Comparison of ENCODE assay signal across 17 cellular contexts in the genomic region with DNA sequence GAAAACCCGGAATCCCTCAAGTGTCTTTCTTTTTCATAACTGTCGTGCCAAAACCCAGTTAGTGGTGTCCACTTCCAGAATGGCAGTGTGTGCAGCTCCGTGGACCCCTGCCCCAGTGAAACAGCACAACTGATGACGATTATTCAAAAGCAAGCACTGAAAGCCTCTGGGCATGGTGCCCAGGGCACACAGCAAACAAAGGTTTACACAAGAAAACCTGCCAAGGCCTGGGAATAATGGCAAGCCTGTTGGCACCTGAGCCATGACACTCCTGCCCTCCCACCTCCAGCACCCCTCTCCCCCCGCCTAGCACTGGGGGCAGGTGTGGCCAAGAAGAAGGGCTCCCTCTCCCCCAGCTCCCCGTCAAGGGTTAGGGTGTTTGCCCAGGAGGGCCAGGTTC. TPM values are rescaled to one million over a fixed set of nuclear protein-coding genes. Genes with fewer than 3 reads are reported as not detected.
DNase-seq lines count a peak whose midpoint lies in the region; ATAC-seq and TF ChIP-seq lines count a peak whose summit lies in the region.
"Had no signal": no experiment of that assay in that cellular context is flagged by ENCODE, and none has a peak within 500 bp of the region (broad histone marks: within the 10 kb centered on the region; RNA-seq: fewer than 3 reads in every experiment).

No MANE protein-coding gene starts in this region.

- peak overlapping the region in 9 of 11 experiments; percentile 13 to 99 (median 96); a peak in 16 of 22 replicates for H3K4me2 ChIP-seq in BLaER1 treated with 17β-estradiol and CSF1 and Interleukin-3, amounts not matched to agents 10 nM and 100 nM

- H3K27ac ChIP-seq in BLaER1 treated with 17β-estradiol and CSF1 and Interleukin-3, amounts not matched to agents 10 nM and 100 nM, result 0 out of 22 replicates have a peak overlapping the region, but pooled peaks of 1 of the 11 experiments have one; percentile 15
- no peak overlapping the region for H3K27ac ChIP-seq in right lobe of liver
- no peak overlapping the region for H3K27ac ChIP-seq in SJCRH30
- no peak overlapping the region for H3K27ac ChIP-seq in breast epithelium
- H3K27ac ChIP-seq: neutrophil had no signal

- DNase-seq in LNCaP clone FGC (ENCODE audit: low read depth) (peak; percentile 90), NCI-H774 (lab: John Stamatoyannopoulos, UW) (peak; percentile 42), right lobe of liver (peak; percentile 80 to 87 (median 85)), SJCRH30 (no peak), breast epithelium (ENCODE audit: low spot score in 2 of 2) (no peak), H7 (no peak)
- DNase-seq: activated naive CD4-positive, alpha-beta T cell treated with anti-CD3 and anti-CD28 coated beads for 36 hours; effector memory CD8-positive, alpha-beta T cell; Kasumi-1; NCI-H2227 treated with DMSO at 0.1 percent for 48 hours; SW 1271 had no signal

- ATAC-seq in right lobe of liver (peak; percentile 45 to 69 (median 64)), HG03571 (IDR thresholded peaks at IDR 0.05; ENCODE audit: unreplicated experiment) (no peak)
- ATAC-seq: effector memory CD8-positive, alpha-beta T cell; WTC11 had no signal

- peak overlapping the region in 7 of 11 experiments; percentile 8 to 88 (median 31); a peak in 7 of 22 replicates for H3K9ac ChIP-seq in BLaER1 treated with 17β-estradiol and CSF1 and Interleukin-3, amounts not matched to agents 10 nM and 100 nM

- H3K4me3 ChIP-seq in BLaER1 treated with 17β-estradiol and CSF1 and Interleukin-3, amounts not matched to agents 10 nM and 100 nM, result no peak overlapping the region
- peak overlapping the region; percentile 30 for H3K4me3 ChIP-seq in LNCaP clone FGC (ENCODE audit: low read depth, low read length)
- no peak overlapping the region for H3K4me3 ChIP-seq in right lobe of liver
- H3K4me3 ChIP-seq in SJCRH30, result no peak overlapping the region
- no peak overlapping the region for H3K4me3 ChIP-seq in breast epithelium
- H3K4me3 ChIP-seq in H7 (ENCODE audit: insufficient read depth, low read depth, low read length), result no peak overlapping the region

- no peak for TF ChIP-seq POLR2A in right lobe of liver (IDR thresholded peaks at IDR 0.05)
- TF ChIP-seq POLR2A in breast epithelium (IDR thresholded peaks at IDR 0.05), result no peak

- no peaks in the 10 kb centered on the region for H3K27me3 ChIP-seq in BLaER1 treated with 17β-estradiol and CSF1 and Interleukin-3, amounts not matched to agents 10 nM and 100 nM
- H3K27me3 ChIP-seq in right lobe of liver (no peaks in the 10 kb centered on the region), SJCRH30 (no peaks in the 10 kb centered on the region), breast epithelium (no peaks in the 10 kb centered on the region), H7 (ENCODE audit: control insufficient read depth, insufficient read depth, low read length) (no peaks in the 10 kb centered on the region)
- H3K27me3 ChIP-seq: neutrophil had no signal

- 22% methylated on average over 4 of the region's 6 CpGs for WGBS in right lobe of liver (ENCODE audit: insufficient coverage, low coverage, low lambda C conversion rate, missing lambda C conversion rate)

- H4K20me1 ChIP-seq in BLaER1 treated with 17β-estradiol and CSF1 and Interleukin-3, amounts not matched to agents 10 nM and 100 nM, result peaks cover 16 to 64% (median 58%) of the 10 kb centered on the region in 11 experiments; a peak in 21 of 22 replicates

- peaks cover 0 to 61% (median 40%) of the 10 kb centered on the region in 11 experiments; a peak in 12 of 22 replicates for H3K36me3 ChIP-seq in BLaER1 treated with 17β-estradiol and CSF1 and Interleukin-3, amounts not matched to agents 10 nM and 100 nM
- no peaks in the 10 kb centered on the region for H3K36me3 ChIP-seq in right lobe of liver
- H3K36me3 ChIP-seq in SJCRH30, result peaks cover 28% of the 10 kb centered on the region
- H3K36me3 ChIP-seq in breast epithelium, result no peaks in the 10 kb centered on the region
- peaks cover 34% of the 10 kb centered on the region for H3K36me3 ChIP-seq in H7 (replicated peaks; ENCODE audit: control insufficient read depth, insufficient read depth, low read length)

- TF ChIP-seq CTCF in LNCaP clone FGC (IDR thresholded peaks at IDR 0.05; ENCODE audit: control insufficient read depth, extremely low read depth, insufficient read depth) (no peak), right lobe of liver (IDR thresholded peaks at IDR 0.05) (no peak), breast epithelium (IDR thresholded peaks at IDR 0.05) (no peak)

- no peaks in the 10 kb centered on the region for H3K9me3 ChIP-seq in BLaER1 treated with 17β-estradiol and CSF1 and Interleukin-3, amounts not matched to agents 10 nM and 100 nM (replicated peaks in 1 of 11)
- no peaks in the 10 kb centered on the region for H3K9me3 ChIP-seq in right lobe of liver
- no peaks in the 10 kb centered on the region for H3K9me3 ChIP-seq in SJCRH30 (replicated peaks)
- H3K9me3 ChIP-seq in breast epithelium, result no peaks in the 10 kb centered on the region
- H3K9me3 ChIP-seq: neutrophil had no signal

- intact Hi-C loops in right lobe of liver (cut with DNase I) (no loop called here), breast epithelium (cut with DNase I; ENCODE audit: low total_unique reads) (no loop called here)

- peaks cover 50 to 94% (median 92%) of the 10 kb centered on the region in 10 experiments for H3K4me1 ChIP-seq in BLaER1 treated with 17β-estradiol and CSF1 and Interleukin-3, amounts not matched to agents 10 nM and 100 nM
- H3K4me1 ChIP-seq in right lobe of liver (peaks cover 0 to 20% (median 7%) of the 10 kb centered on the region in 4 donors), SJCRH30 (peaks cover 10% of the 10 kb centered on the region), breast epithelium (peaks cover 0 to 3% of the 10 kb centered on the region in 2 donors)

RNA-seq across cellular contexts. Expression of a gene that starts 2.8 kb away (rescaled TPM):
- total RNA-seq in right lobe of liver, result 1 to 10 TPM in 5 of 6 experiments, under 1 TPM in 1; 0.68 to 6.5 (median 1.7) TPM
- total RNA-seq in SJCRH30 (2014; rRNA removed; shearing (Covaris generic)), result 34.8 and 45.8 TPM in 2 replicates
- total RNA-seq in breast epithelium, result 1 to 10 TPM in 1 of 3 donors, under 1 TPM in 2; 0.66 to 1.4 (median 0.73) TPM
- 85.4 and 94.0 TPM in 2 replicates for total RNA-seq in H7 (2014; rRNA removed; shearing (Covaris generic))

RNA-seq across cellular contexts. Expression of a gene that starts 8.3 kb away (rescaled TPM):
- 1 to 10 TPM in 4 of 6 experiments, under 1 TPM in 2; 0.93 to 6.1 (median 3.3) TPM for total RNA-seq in right lobe of liver
- 28.1 and 34.1 TPM in 2 replicates for total RNA-seq in SJCRH30 (2014; rRNA removed; shearing (Covaris generic))
- total RNA-seq in breast epithelium, result 1 to 10 TPM; 2.0 to 4.0 (median 3.7) TPM
- 62.6 and 65.6 TPM in 2 replicates for total RNA-seq in H7 (2014; rRNA removed; shearing (Covaris generic))

RNA-seq across cellular contexts. Expression of a gene that starts 13.4 kb away (rescaled TPM):
- not detected for total RNA-seq in right lobe of liver
- total RNA-seq in SJCRH30 (2014; rRNA removed; shearing (Covaris generic)), result 13.8 and 14.9 TPM in 2 replicates
- total RNA-seq in breast epithelium, result under 1 TPM in 1 of 3 donors, not detected in 2; 0.33 TPM
- total RNA-seq in H7 (2014; rRNA removed; shearing (Covaris generic)), result 17.6 and 20.9 TPM in 2 replicates
- total RNA-seq: activated naive CD4-positive, alpha-beta T cell treated with anti-CD3 and anti-CD28 coated beads for 36 hours; lung microvascular endothelial cell had no signal

RNA-seq across cellular contexts. Expression of a gene that starts 35.3 kb away (rescaled TPM):
- total RNA-seq in right lobe of liver (1 to 10 TPM in 2 of 6 experiments, under 1 TPM in 4; 0.25 to 1.7 (median 0.92) TPM), breast epithelium (under 1 TPM in 1 of 3 donors, not detected in 2; 0.15 TPM)
- not detected in 2 replicates for total RNA-seq in SJCRH30 (2014; rRNA removed; shearing (Covaris generic))
- 0.21 and 0.48 TPM in 2 replicates for total RNA-seq in H7 (2014; rRNA removed; shearing (Covaris generic))
- total RNA-seq: activated naive CD4-positive, alpha-beta T cell treated with anti-CD3 and anti-CD28 coated beads for 36 hours; lung microvascular endothelial cell; skeletal muscle tissue had no signal

RNA-seq across cellular contexts. Expression of a gene that starts 40.5 kb away (rescaled TPM):
- 1 to 10 TPM in 1 of 6 experiments, not detected in 5; 2.9 TPM for total RNA-seq in right lobe of liver
- not detected in 2 replicates for total RNA-seq in SJCRH30 (2014; rRNA removed; shearing (Covaris generic))
- total RNA-seq in breast epithelium, result not detected
- 426 and 528 TPM in 2 replicates for total RNA-seq in H7 (2014; rRNA removed; shearing (Covaris generic))
- total RNA-seq: activated naive CD4-positive, alpha-beta T cell treated with anti-CD3 and anti-CD28 coated beads for 36 hours; lung microvascular endothelial cell; skeletal muscle tissue had no signal

Comparison
In these comparisons a context has a peak if more than half of its experiments do, and no peak if none do; other contexts are left out.
1. DNase-seq: peak in LNCaP clone FGC (single experiment), NCI-H774 (single experiment) and right lobe of liver (3 of 3); none in SJCRH30 (0 of 2), breast epithelium (0 of 2) and H7 (single experiment).
2. RNA of a gene that starts 13.4 kb away (total RNA-seq): 17.6 to 20.9 TPM in H7 and 13.8 to 14.9 TPM in SJCRH30; not detected in right lobe of liver and 0.33 TPM in breast epithelium; every median in the first group is over 10 times any median in the second.